ENCODE assay signal across 12 cellular contexts in genomic region chr17:21289175-21289901, GRCh38. TPM values are rescaled to one million over a fixed set of nuclear protein-coding genes. Genes with fewer than 3 reads are reported as not detected.
DNase-seq lines count a peak whose midpoint lies in the region; ATAC-seq, FAIRE-seq and TF ChIP-seq lines count a peak whose summit lies in the region.
"Had no signal": no experiment of that assay in that cellular context is flagged by ENCODE, and none has a peak within 500 bp of the region (broad histone marks: within the 10 kb centered on the region; RNA-seq: fewer than 3 reads in every experiment).

No MANE protein-coding gene starts in this region.

- H3K4me1 ChIP-seq in right cardiac atrium (ENCODE audit: control insufficient read depth, insufficient read depth, low read length) (peaks cover 11% of the 10 kb centered on the region), muscle layer of colon (ENCODE audit: insufficient read depth, low read length) (peaks cover 53% of the 10 kb centered on the region), hepatocyte (ENCODE audit: insufficient read depth) (peaks cover 22% of the 10 kb centered on the region)

- H3K36me3 ChIP-seq in muscle layer of colon (ENCODE audit: insufficient read depth, low read length): no peaks in the 10 kb centered on the region
- H3K36me3 ChIP-seq in hepatocyte (replicated peaks; ENCODE audit: insufficient read depth, low read depth): no peaks in the 10 kb centered on the region

- H3K4me2 ChIP-seq in hepatocyte: no peak overlapping the region
- H3K4me2 ChIP-seq: GM23338 had no signal

- peaks cover 28% of the 10 kb centered on the region for H3K36me3 Mint-ChIP-seq in activated naive CD8-positive, alpha-beta T cell treated with anti-CD3 and anti-CD28 coated beads for 36 hours

- no peak for DNase-seq in right cardiac atrium
- no peak for DNase-seq in Right ventricle myocardium inferior (ENCODE audit: missing footprints)
- DNase-seq in activated naive CD8-positive, alpha-beta T cell treated with anti-CD3 and anti-CD28 coated beads for 36 hours: no peak
- no peak for DNase-seq in urothelium cell line (ENCODE audit: low spot score)
- DNase-seq in amniotic stem cell (lab: John Stamatoyannopoulos, UW): no peak
- DNase-seq in hepatocyte (ENCODE audit: low spot score): no peak
- DNase-seq: activated gamma-delta T cell had no signal

- intact Hi-C loops in right cardiac atrium (cut with DNase I): loop anchor here (10.0 kb wide), 2 partner anchors 165 to 225 kb away; partner anchors contain the start of gene DHRS7B (in 4 of the 4)
- intact Hi-C loops in Right ventricle myocardium inferior (cut with DNase I): loop anchor here (5.0 kb wide), 1 partner anchor 83 kb away; no protein-coding TSS in a partner anchor

- peaks cover 1% of the 10 kb centered on the region for H3K9me3 Mint-ChIP-seq in activated naive CD8-positive, alpha-beta T cell treated with anti-CD3 and anti-CD28 coated beads for 36 hours

- peak overlapping the region; percentile 96 for H3K27ac Mint-ChIP-seq in activated naive CD8-positive, alpha-beta T cell treated with anti-CD3 and anti-CD28 coated beads for 36 hours
- H3K27ac Mint-ChIP-seq: GM23338 had no signal

- H3K27ac ChIP-seq in right cardiac atrium (ENCODE audit: low read length) (peak overlapping the region; percentile 78), muscle layer of colon (ENCODE audit: low read depth, low read length) (peak overlapping the region; percentile 63), hepatocyte (no peak overlapping the region)

- H3K4me3 Mint-ChIP-seq in activated naive CD8-positive, alpha-beta T cell treated with anti-CD3 and anti-CD28 coated beads for 36 hours: peak overlapping the region; percentile 99
- H3K4me3 Mint-ChIP-seq: GM23338 had no signal

- H3K9me3 ChIP-seq in right cardiac atrium (ENCODE audit: control insufficient read depth, low read length) (no peaks in the 10 kb centered on the region), muscle layer of colon (ENCODE audit: low read length) (no peaks in the 10 kb centered on the region), hepatocyte (ENCODE audit: low read depth) (no peaks in the 10 kb centered on the region)

- H3K4me3 ChIP-seq in right cardiac atrium (ENCODE audit: low read length): no peak overlapping the region
- H3K4me3 ChIP-seq in muscle layer of colon (ENCODE audit: low read depth in 1 of 2, low read length in 2 of 2): no peak overlapping the region
- H3K4me3 ChIP-seq in hepatocyte: no peak overlapping the region
- H3K4me3 ChIP-seq: GM23338 had no signal

- H3K79me2 ChIP-seq in hepatocyte: peaks cover 92% of the 10 kb centered on the region

- H4K20me1 ChIP-seq in hepatocyte (ENCODE audit: insufficient read depth, poor library complexity, severe bottlenecking): peaks cover 34% of the 10 kb centered on the region

- H3K27me3 ChIP-seq in right cardiac atrium (ENCODE audit: control insufficient read depth, insufficient read depth) (no peaks in the 10 kb centered on the region), muscle layer of colon (ENCODE audit: control insufficient read depth in 1 of 2, insufficient read depth in 2 of 2, low read length in 2 of 2) (no peaks in the 10 kb centered on the region), hepatocyte (no peaks in the 10 kb centered on the region)

- H3K9me2 ChIP-seq in hepatocyte (replicated peaks; ENCODE audit: insufficient read depth): no peaks in the 10 kb centered on the region

- H2AFZ ChIP-seq in hepatocyte: no peak overlapping the region
- H2AFZ ChIP-seq: GM23338 had no signal

- no peak for TF ChIP-seq CTCF in hepatocyte (IDR thresholded peaks at IDR 0.05; ENCODE audit: poor library complexity)

- H3K27me3 Mint-ChIP-seq in activated naive CD8-positive, alpha-beta T cell treated with anti-CD3 and anti-CD28 coated beads for 36 hours: peaks cover 8% of the 10 kb centered on the region

- peak; percentile 20 for FAIRE-seq in urothelium cell line (lab: Jason Lieb, UNC)
- FAIRE-seq: D721Med, endothelial cell of umbilical vein had no signal

- ATAC-seq in right cardiac atrium (no peak), Right ventricle myocardium inferior (no peak), GM19395 (IDR thresholded peaks at IDR 0.05; ENCODE audit: unreplicated experiment) (no peak)
- ATAC-seq: GM23338 had no signal

- peaks cover 32% of the 10 kb centered on the region for H3K4me1 Mint-ChIP-seq in activated naive CD8-positive, alpha-beta T cell treated with anti-CD3 and anti-CD28 coated beads for 36 hours

- H3K9ac ChIP-seq in muscle layer of colon (ENCODE audit: low read length): no peak overlapping the region

- WGBS in right cardiac atrium: 79% methylated on average over 11 of the region's 11 CpGs
- 92% methylated on average over 11 of the region's 11 CpGs for WGBS in hepatocyte (ENCODE audit: low lambda C conversion rate, missing lambda C conversion rate)

RNA-seq across cellular contexts. Expression of gene MAP2K3, which starts 4.8 kb away (rescaled TPM):
- total RNA-seq in right cardiac atrium (10 to 100 TPM; 29.6 to 61.2 (median 41.1) TPM), Right ventricle myocardium inferior (37.7 TPM), hepatocyte (16.1 and 21.8 TPM in 2 replicates)
- polyA plus RNA-seq in right cardiac atrium (36.8 TPM), hepatocyte (58.4 and 62.4 TPM in 2 replicates)
- 100 to 1,000 TPM; 136 to 139 TPM for total RNA-seq in activated naive CD8-positive, alpha-beta T cell treated with anti-CD3 and anti-CD28 coated beads for 36 hours

RNA-seq across cellular contexts. Expression of gene NATD1, which starts 36.1 kb away (rescaled TPM):
- total RNA-seq in right cardiac atrium (10 to 100 TPM in 3 of 4 donors, 1 to 10 TPM in 1; 8.1 to 15.7 (median 12.1) TPM), Right ventricle myocardium inferior (21.4 TPM), hepatocyte (5.0 and 5.4 TPM in 2 replicates)
- polyA plus RNA-seq in right cardiac atrium (10.9 TPM), hepatocyte (4.8 and 6.7 TPM in 2 replicates)
- total RNA-seq in activated naive CD8-positive, alpha-beta T cell treated with anti-CD3 and anti-CD28 coated beads for 36 hours: 1 to 10 TPM in 1 of 2 experiments, under 1 TPM in 1; 0.90 to 1.1 TPM
